In genomic region chr6:30942338-30943060, GRCh38 we compare ENCODE assay signal across 8 cellular contexts. TPM values are rescaled to one million over a fixed set of nuclear protein-coding genes. Genes with fewer than 3 reads are reported as not detected.
DNase-seq lines count a peak whose midpoint lies in the region; ATAC-seq and TF ChIP-seq lines count a peak whose summit lies in the region.

No MANE protein-coding gene starts in this region.

- intact Hi-C loops in lower lobe of right lung (cut with DNase I) = no loop called here

- H3K27me3 ChIP-seq in BJ (ENCODE audit: control insufficient read depth, insufficient read depth, low read length) (peaks cover 10% of the 10 kb centered on the region), lower lobe of right lung (ENCODE audit: low read depth) (no peaks in the 10 kb centered on the region)

- H3K4me1 ChIP-seq in lower lobe of right lung = peaks cover 22% of the 10 kb centered on the region

- no peaks in the 10 kb centered on the region for H3K9me3 ChIP-seq in lower lobe of right lung

- in situ Hi-C loops in GM13976 (cut with MboI; ENCODE audit: low sequenced_read_pairs, unreplicated experiment) = no loop called here

- H3K36me3 ChIP-seq in BJ (ENCODE audit: control insufficient read depth, insufficient read depth, low read length) (no peaks in the 10 kb centered on the region), lower lobe of right lung (no peaks in the 10 kb centered on the region)

- CTCF ChIA-PET in BJ (lab: Yijun Ruan, JAX) = interaction anchor here (0.6 to 3.4 kb wide), 23 partner anchors 12 to 172 kb away, joined by 3 to 39 read pairs (median 5); partner anchors contain the start of genes PSORS1C1 and SFTA2

- POLR2A ChIA-PET in BJ (lab: Charles Lee) = no interaction called here

- ATAC-seq in lower lobe of right lung = peak; percentile 93
- ATAC-seq in GM21526 (IDR thresholded peaks at IDR 0.05; ENCODE audit: low FRiP score, unreplicated experiment) = no peak

- DNase-seq in BJ (ENCODE audit: low read depth) (peak; percentile 35), dermis blood vessel endothelial cell (peak; percentile 79), lower lobe of right lung (peak; percentile 89), NK-92 (lab: John Stamatoyannopoulos, UW; ENCODE audit: unreplicated experiment) (no peak), GM13976 (ENCODE audit: low spot score) (no peak), DMS53 (lab: John Stamatoyannopoulos, UW) (no peak)

- TF ChIP-seq CTCF in BJ (IDR thresholded peaks at IDR 0.05; ENCODE audit: insufficient read depth, low read depth, low read length) (peak; percentile 84), LNCAP (IDR thresholded peaks at IDR 0.05) (peak; percentile 38; the same call in 1 of the 2 replicates), lower lobe of right lung (IDR thresholded peaks at IDR 0.05) (peak; percentile 46), GM13976 (IDR thresholded peaks at IDR 0.05; ENCODE audit: borderline replicate concordance, control extremely low read depth, extremely low read depth, insufficient read depth, missing control alignments) (no peak)

- H3K4me3 ChIP-seq in BJ (ENCODE audit: low read depth, low read length) (no peak overlapping the region), lower lobe of right lung (no peak overlapping the region)

- H3K27ac ChIP-seq in lower lobe of right lung = no peak overlapping the region

RNA-seq across cellular contexts. Expression of gene MUCL3, which starts 1.7 kb away (rescaled TPM):
- polyA plus RNA-seq in BJ (2011; rRNA removed) = not detected in 2 replicates
- polyA minus RNA-seq in BJ (2011; rRNA and poly(A)+ RNA removed) = not detected in 2 replicates
- total RNA-seq in dermis blood vessel endothelial cell (not detected in 2 replicates), lower lobe of right lung (5.3 TPM)

RNA-seq across cellular contexts. Expression of gene SFTA2, which starts 10.5 kb away (rescaled TPM):
- not detected in 2 replicates for polyA plus RNA-seq in BJ (2011; rRNA removed)
- not detected in 2 replicates for polyA minus RNA-seq in BJ (2011; rRNA and poly(A)+ RNA removed)
- not detected in 2 replicates for total RNA-seq in dermis blood vessel endothelial cell
- total RNA-seq in lower lobe of right lung = 351 TPM

RNA-seq across cellular contexts. Expression of gene VARS2, which starts 28.5 kb away (rescaled TPM):
- 14.8 and 16.1 TPM in 2 replicates for polyA plus RNA-seq in BJ (2011; rRNA removed)
- 10.3 and 15.8 TPM in 2 replicates for polyA minus RNA-seq in BJ (2011; rRNA and poly(A)+ RNA removed)
- 11.7 and 20.5 TPM in 2 replicates for total RNA-seq in dermis blood vessel endothelial cell
- total RNA-seq in lower lobe of right lung = 33.0 TPM

RNA-seq across cellular contexts. Expression of gene GTF2H4, which starts 34.5 kb away (rescaled TPM):
- 24.9 and 28.2 TPM in 2 replicates for polyA plus RNA-seq in BJ (2011; rRNA removed)
- polyA minus RNA-seq in BJ (2011; rRNA and poly(A)+ RNA removed) = 12.8 and 13.3 TPM in 2 replicates
- total RNA-seq in dermis blood vessel endothelial cell = 16.2 and 26.4 TPM in 2 replicates
- total RNA-seq in lower lobe of right lung = 37.1 TPM

RNA-seq across cellular contexts. Expression of gene MUC21, which starts 41.0 kb away (rescaled TPM):
- polyA plus RNA-seq in BJ (2011; rRNA removed) = not detected in 2 replicates
- not detected in 2 replicates for polyA minus RNA-seq in BJ (2011; rRNA and poly(A)+ RNA removed)
- total RNA-seq in dermis blood vessel endothelial cell = not detected in 2 replicates
- total RNA-seq in lower lobe of right lung = 3.8 TPM

Comparison
In these comparisons a context has a peak if more than half of its experiments do, and no peak if none do; other contexts are left out.
1. DNase-seq: peak in BJ (single experiment), dermis blood vessel endothelial cell (single experiment) and lower lobe of right lung (single experiment); none in NK-92 (single experiment), GM13976 (single experiment) and DMS53 (single experiment).
2. RNA of gene SFTA2, which starts 10.5 kb away (total RNA-seq): 351 TPM in lower lobe of right lung (single experiment); not detected in dermis blood vessel endothelial cell; every median in the first group is over 100 times any median in the second.